Comparison of ENCODE assay signal across 8 cellular contexts in the genomic region with DNA sequence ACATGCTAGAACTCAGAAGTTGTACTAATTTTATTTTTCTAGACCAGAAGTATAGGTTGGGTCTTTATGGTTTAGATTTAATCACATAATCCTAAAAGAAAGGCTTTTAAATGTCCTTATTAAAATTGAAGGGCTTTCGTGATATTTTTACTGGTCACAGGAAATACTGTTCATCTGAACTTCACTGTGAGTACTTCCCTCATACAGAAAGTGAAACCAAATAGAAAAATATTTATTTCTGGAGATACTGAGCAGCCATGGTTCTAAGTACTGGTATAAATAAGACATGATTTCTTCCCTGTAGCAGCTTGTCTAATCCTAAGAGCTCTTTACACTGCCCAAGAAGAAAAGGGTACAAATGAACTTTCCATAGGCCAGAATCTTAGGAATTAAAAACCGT. TPM values are rescaled to one million over a fixed set of nuclear protein-coding genes. Genes with fewer than 3 reads are reported as not detected.
DNase-seq lines count a peak whose midpoint lies in the region; ATAC-seq, FAIRE-seq and TF ChIP-seq lines count a peak whose summit lies in the region.

No MANE protein-coding gene starts in this region.

- FAIRE-seq in kidney (lab: Jason Lieb, UNC), result peak; percentile 72

- peak overlapping the region; percentile 26 to 29 for H3K9ac ChIP-seq in kidney (ENCODE audit: low read length in 2 of 2)

- no peak for DNase-seq in activated T-cell treated with anti-CD3 and anti-CD28 coated beads, Interleukin-2, amount 50 U/mL, for 24 hours
- DNase-seq in activated T-cell treated with anti-CD3 and anti-CD28 coated beads, Interleukin-2, amount 50 U/mL, for 48 hours, result no peak
- DNase-seq in HuH-7 (ENCODE audit: low spot score), result peak; percentile 34
- DNase-seq in activated naive CD4-positive, alpha-beta T cell treated with anti-CD3 and anti-CD28 coated beads, Interleukin-2, amount 50 U/mL, for 72 hours (ENCODE audit: low spot score in 2 of 2), result no peak
- no peak for DNase-seq in kidney
- DNase-seq in GOT3 (lab: John Stamatoyannopoulos, UW), result no peak
- DNase-seq in NCI-H1417 treated with DMSO at 0.1 percent for 48 hours (lab: John Stamatoyannopoulos, UW), result no peak

- ATAC-seq in activated naive CD4-positive, alpha-beta T cell treated with anti-CD3 and anti-CD28 coated beads, Interleukin-2, amount 50 U/mL, for 72 hours, result peak in 1 of 2 donors; percentile 16

- no peak for TF ChIP-seq CTCF in kidney (IDR thresholded peaks at IDR 0.05; ENCODE audit: borderline replicate concordance, extremely low read depth, insufficient read depth)

- H3K9me3 Mint-ChIP-seq in activated T-cell treated with anti-CD3 and anti-CD28 coated beads, Interleukin-2, amount 50 U/mL, for 24 hours, result no peaks in the 10 kb centered on the region
- no peaks in the 10 kb centered on the region for H3K9me3 Mint-ChIP-seq in activated naive CD4-positive, alpha-beta T cell treated with anti-CD3 and anti-CD28 coated beads, Interleukin-2, amount 50 U/mL, for 72 hours

- H3K9me3 ChIP-seq in kidney (ENCODE audit: control insufficient read depth in 1 of 2, low read length in 2 of 2), result no peaks in the 10 kb centered on the region

- no peaks in the 10 kb centered on the region for H3K36me3 ChIP-seq in kidney (ENCODE audit: control insufficient read depth in 1 of 2, insufficient read depth in 2 of 2, low read length in 2 of 2)

- H3K27ac ChIP-seq in kidney (ENCODE audit: low read depth in 2 of 2, low read length in 2 of 2), result peak overlapping the region in 1 of 2 donors; percentile 87
- peak overlapping the region; percentile 24 for H3K27ac ChIP-seq in temporal lobe (ENCODE audit: low read depth, low read length)

- H3K4me3 ChIP-seq in kidney (ENCODE audit: low read length in 2 of 2), result peak overlapping the region; percentile 82 to 97

- peak overlapping the region; percentile 90 for H3K4me3 Mint-ChIP-seq in activated T-cell treated with anti-CD3 and anti-CD28 coated beads, Interleukin-2, amount 50 U/mL, for 24 hours

- H3K4me1 Mint-ChIP-seq in activated T-cell treated with anti-CD3 and anti-CD28 coated beads, Interleukin-2, amount 50 U/mL, for 24 hours (ENCODE audit: low read depth), result peaks cover 59% of the 10 kb centered on the region

- H3K27ac Mint-ChIP-seq in activated T-cell treated with anti-CD3 and anti-CD28 coated beads, Interleukin-2, amount 50 U/mL, for 24 hours, result peak overlapping the region; percentile 92
- H3K27ac Mint-ChIP-seq in activated naive CD4-positive, alpha-beta T cell treated with anti-CD3 and anti-CD28 coated beads, Interleukin-2, amount 50 U/mL, for 72 hours, result peak overlapping the region; percentile 20 to 92

- no peaks in the 10 kb centered on the region for H3K27me3 Mint-ChIP-seq in activated T-cell treated with anti-CD3 and anti-CD28 coated beads, Interleukin-2, amount 50 U/mL, for 24 hours

- H3K4me1 ChIP-seq in kidney (ENCODE audit: control insufficient read depth in 1 of 2, insufficient read depth in 1 of 2, low read depth in 1 of 2, low read length in 2 of 2), result peaks cover 4 to 11% of the 10 kb centered on the region in 2 donors

- H3K36me3 Mint-ChIP-seq in activated T-cell treated with anti-CD3 and anti-CD28 coated beads, Interleukin-2, amount 50 U/mL, for 24 hours (ENCODE audit: low read depth), result peaks cover 27% of the 10 kb centered on the region
- peaks cover 0 to 14% of the 10 kb centered on the region in 2 donors for H3K36me3 Mint-ChIP-seq in activated naive CD4-positive, alpha-beta T cell treated with anti-CD3 and anti-CD28 coated beads, Interleukin-2, amount 50 U/mL, for 72 hours

- intact Hi-C loops in kidney (cut with DNase I), result no loop called here

RNA-seq across cellular contexts. Expression of gene SNRK, which starts 2.0 kb away (rescaled TPM):
- total RNA-seq in activated naive CD4-positive, alpha-beta T cell treated with anti-CD3 and anti-CD28 coated beads, Interleukin-2, amount 50 U/mL, for 72 hours, result 10 to 100 TPM; 21.2 to 28.6 TPM
- 62.3 TPM for total RNA-seq in kidney
- polyA plus RNA-seq in kidney (ENCODE audit: insufficient read depth, low read depth, low replicate concordance), result 15.6 TPM
- 62.0 TPM for total RNA-seq in temporal lobe
